17 cellular contexts compared by ENCODE assay signal in genomic region chr11:12005476-12005875, GRCh38. TPM values are rescaled to one million over a fixed set of nuclear protein-coding genes. Genes with fewer than 3 reads are reported as not detected.
A peak's percentile ranks its signal among the peaks of the same experiment; 100 is the strongest.
DNase-seq lines count a peak whose midpoint lies in the region; ATAC-seq and TF ChIP-seq lines count a peak whose summit lies in the region.
"Had no signal": no experiment of that assay in that cellular context is flagged by ENCODE, and none has a peak within 500 bp of the region (broad histone marks: within the 10 kb centered on the region; RNA-seq: fewer than 3 reads in every experiment).

No MANE protein-coding gene starts in this region.

- H3K4me1 Mint-ChIP-seq in brain (peaks cover 79% of the 10 kb centered on the region), natural killer cell (peaks cover 0 to 9% of the 10 kb centered on the region in 2 donors)
- no peaks in the 10 kb centered on the region for H3K4me1 Mint-ChIP-seq in activated T-helper 1 cell treated with anti-CD3 and anti-CD28 coated beads, Interleukin-12 subunit alpha, Interleukin-12 subunit beta, Interleukin-2, Interleukin-4 antibody, amounts not matched to agents 30 ng/mL and 10 ng/mL and 1 ng/mL, durations not matched to agents 14 hours and 24 hours and 36 hours (ENCODE audit: low read depth)

- intact Hi-C loops in right cardiac atrium (cut with DNase I) (no loop called here), cardiac septum (cut with DNase I) (no loop called here), vagina (cut with DNase I) (no loop called here), natural killer cell (cut with micrococcal nuclease) (no loop called here)
- intact Hi-C loops in activated T-helper 1 cell treated with anti-CD3 and anti-CD28 coated beads, Interleukin-12 subunit alpha, Interleukin-12 subunit beta, Interleukin-2, Interleukin-4 antibody, amounts not matched to agents 30 ng/mL and 10 ng/mL and 1 ng/mL, durations not matched to agents 14 hours and 24 hours and 36 hours (cut with micrococcal nuclease): no loop called here

- H3K36me3 Mint-ChIP-seq in brain (peaks cover 18% of the 10 kb centered on the region), natural killer cell (no peaks in the 10 kb centered on the region)
- no peaks in the 10 kb centered on the region for H3K36me3 Mint-ChIP-seq in activated T-helper 1 cell treated with anti-CD3 and anti-CD28 coated beads, Interleukin-12 subunit alpha, Interleukin-12 subunit beta, Interleukin-2, Interleukin-4 antibody, amounts not matched to agents 30 ng/mL and 10 ng/mL and 1 ng/mL, durations not matched to agents 14 hours and 24 hours and 36 hours (ENCODE audit: low read depth)

- DNase-seq in right cardiac atrium: no peak
- DNase-seq in cardiac septum (ENCODE audit: low spot score): no peak
- DNase-seq in foreskin fibroblast: peak; percentile 68 to 82
- DNase-seq in vagina (ENCODE audit: extremely low spot score in 2 of 2): no peak
- DNase-seq in natural killer cell: no peak
- DNase-seq in substantia nigra (lab: John Stamatoyannopoulos, UW): no peak
- no peak for DNase-seq in activated T-helper 1 cell treated with anti-CD3 and anti-CD28 coated beads, Interleukin-12 subunit alpha, Interleukin-12 subunit beta, Interleukin-2, Interleukin-4 antibody, amounts not matched to agents 30 ng/mL and 10 ng/mL and 1 ng/mL, durations not matched to agents 14 hours and 24 hours and 36 hours (ENCODE audit: low spot score)
- DNase-seq: activated CD4-positive, alpha-beta T cell treated with anti-CD3 and anti-CD28 coated beads, Interleukin-2, amount 10 ng/mL, durations not matched to agents 24 days and 14 days; caudate nucleus; NCI-H187; NCI-H526 had no signal

- peaks cover 4% of the 10 kb centered on the region for H3K4me1 ChIP-seq in right cardiac atrium (ENCODE audit: control insufficient read depth, insufficient read depth, low read length)
- H3K4me1 ChIP-seq in vagina: peaks cover 51% of the 10 kb centered on the region

- H3K27me3 ChIP-seq in right cardiac atrium (ENCODE audit: control insufficient read depth, insufficient read depth): no peaks in the 10 kb centered on the region
- no peaks in the 10 kb centered on the region for H3K27me3 ChIP-seq in vagina

- H3K27ac Mint-ChIP-seq in brain (peak overlapping the region in 1 of 5 experiments; percentile 4), natural killer cell (no peak overlapping the region)
- no peak overlapping the region for H3K27ac Mint-ChIP-seq in activated T-helper 1 cell treated with anti-CD3 and anti-CD28 coated beads, Interleukin-12 subunit alpha, Interleukin-12 subunit beta, Interleukin-2, Interleukin-4 antibody, amounts not matched to agents 30 ng/mL and 10 ng/mL and 1 ng/mL, durations not matched to agents 14 hours and 24 hours and 36 hours
- H3K27ac Mint-ChIP-seq: activated CD4-positive, alpha-beta T cell treated with anti-CD3 and anti-CD28 coated beads, Interleukin-2, amount 10 ng/mL, durations not matched to agents 24 days and 14 days; B cell had no signal

- TF ChIP-seq POLR2A in vagina (IDR thresholded peaks at IDR 0.05): no peak

- H3K4me3 Mint-ChIP-seq in brain (peak overlapping the region; percentile 12 to 74 (median 60)), natural killer cell (no peak overlapping the region)
- no peak overlapping the region for H3K4me3 Mint-ChIP-seq in activated T-helper 1 cell treated with anti-CD3 and anti-CD28 coated beads, Interleukin-12 subunit alpha, Interleukin-12 subunit beta, Interleukin-2, Interleukin-4 antibody, amounts not matched to agents 30 ng/mL and 10 ng/mL and 1 ng/mL, durations not matched to agents 14 hours and 24 hours and 36 hours
- H3K4me3 Mint-ChIP-seq: activated CD4-positive, alpha-beta T cell treated with anti-CD3 and anti-CD28 coated beads, Interleukin-2, amount 10 ng/mL, durations not matched to agents 24 days and 14 days; B cell had no signal

- peaks cover 0 to 10% of the 10 kb centered on the region in 2 donors for H3K36me3 ChIP-seq in vagina
- H3K36me3 ChIP-seq: suprapubic skin had no signal

- no peak for ATAC-seq in right cardiac atrium
- no peak for ATAC-seq in natural killer cell
- ATAC-seq: Panc1 had no signal

- H3K9me3 Mint-ChIP-seq in brain (no peaks in the 10 kb centered on the region), natural killer cell (no peaks in the 10 kb centered on the region)
- H3K9me3 Mint-ChIP-seq in activated T-helper 1 cell treated with anti-CD3 and anti-CD28 coated beads, Interleukin-12 subunit alpha, Interleukin-12 subunit beta, Interleukin-2, Interleukin-4 antibody, amounts not matched to agents 30 ng/mL and 10 ng/mL and 1 ng/mL, durations not matched to agents 14 hours and 24 hours and 36 hours: no peaks in the 10 kb centered on the region
- H3K9me3 Mint-ChIP-seq: activated CD4-positive, alpha-beta T cell treated with anti-CD3 and anti-CD28 coated beads, Interleukin-2, amount 10 ng/mL, durations not matched to agents 24 days and 14 days had no signal

- H3K27me3 Mint-ChIP-seq in brain: peaks cover 17% of the 10 kb centered on the region
- H3K27me3 Mint-ChIP-seq in natural killer cell (ENCODE audit: low read depth in 2 of 2): peaks cover 49 to 78% of the 10 kb centered on the region in 2 donors
- H3K27me3 Mint-ChIP-seq in activated T-helper 1 cell treated with anti-CD3 and anti-CD28 coated beads, Interleukin-12 subunit alpha, Interleukin-12 subunit beta, Interleukin-2, Interleukin-4 antibody, amounts not matched to agents 30 ng/mL and 10 ng/mL and 1 ng/mL, durations not matched to agents 14 hours and 24 hours and 36 hours (ENCODE audit: insufficient read depth): peaks cover 56% of the 10 kb centered on the region

- H3K27ac ChIP-seq in right cardiac atrium (ENCODE audit: low read length): no peak overlapping the region
- peak overlapping the region; percentile 42 for H3K27ac ChIP-seq in vagina
- no peak overlapping the region for H3K27ac ChIP-seq in substantia nigra (ENCODE audit: low read depth, low read length, poor library complexity, severe bottlenecking)
- H3K27ac ChIP-seq: suprapubic skin had no signal

- WGBS in right cardiac atrium: 31% methylated on average over 1 of the region's 1 CpG

- no peaks in the 10 kb centered on the region for H3K9me3 ChIP-seq in right cardiac atrium (ENCODE audit: control insufficient read depth, low read length)
- no peaks in the 10 kb centered on the region for H3K9me3 ChIP-seq in vagina
- H3K9me3 ChIP-seq: suprapubic skin had no signal

- H3K4me3 ChIP-seq in right cardiac atrium (ENCODE audit: low read length) (peak overlapping the region; percentile 16), foreskin fibroblast (ENCODE audit: low read depth in 1 of 2, low read length in 2 of 2) (peak overlapping the region; percentile 2 to 5), vagina (no peak overlapping the region)
- H3K4me3 ChIP-seq: lung, suprapubic skin had no signal

- no peak for TF ChIP-seq CTCF in brain (conservative IDR thresholded peaks at IDR 0.05)
- no peak for TF ChIP-seq CTCF in foreskin fibroblast (IDR thresholded peaks at IDR 0.05; ENCODE audit: low read depth, low read length)
- no peak for TF ChIP-seq CTCF in vagina (IDR thresholded peaks at IDR 0.05)
- TF ChIP-seq CTCF in natural killer cell (IDR thresholded peaks at IDR 0.05): no peak

RNA-seq across cellular contexts. Expression of gene DKK3, which starts 3.0 kb away (rescaled TPM):
- total RNA-seq in right cardiac atrium (1,000 to 10,000 TPM; 2,567 to 3,299 (median 2,969) TPM), cardiac septum (980 TPM), vagina (110 TPM), natural killer cell (under 1 TPM in 2 of 3 donors, not detected in 1; 0.16 to 0.70 TPM)
- polyA plus RNA-seq in right cardiac atrium (2,307 TPM), brain (ENCODE audit: insufficient read depth, low read depth, low replicate concordance) (236 TPM)
- not detected in 2 replicates for total RNA-seq in activated T-helper 1 cell treated with anti-CD3 and anti-CD28 coated beads, Interleukin-12 subunit alpha, Interleukin-12 subunit beta, Interleukin-2, Interleukin-4 antibody, amounts not matched to agents 30 ng/mL and 10 ng/mL and 1 ng/mL, durations not matched to agents 14 hours and 24 hours and 36 hours
- total RNA-seq: activated CD4-positive, alpha-beta T cell treated with anti-CD3 and anti-CD28 coated beads, Interleukin-2, amount 10 ng/mL, durations not matched to agents 24 days and 14 days; B cell; T-helper 2 cell treated with Interferon-gamma antibody and Interleukin-4, amounts not matched to agents 100 ng/mL and 5 ng/mL, for 36 hours had no signal

Comparison
In these comparisons a context has a peak if more than half of its experiments do, and no peak if none do; other contexts are left out.
1. DNase-seq: peak in foreskin fibroblast (2 of 2); none in right cardiac atrium (0 of 3), cardiac septum (single experiment), vagina (0 of 2), natural killer cell (single experiment), substantia nigra (0 of 49) and activated T-helper 1 cell treated with anti-CD3 and anti-CD28 coated beads, Interleukin-12 subunit alpha, Interleukin-12 subunit beta, Interleukin-2, Interleukin-4 antibody, amounts not matched to agents 30 ng/mL and 10 ng/mL and 1 ng/mL, durations not matched to agents 14 hours and 24 hours and 36 hours (single experiment).
2. H3K4me3 ChIP-seq: peak in right cardiac atrium (single experiment) and foreskin fibroblast (2 of 2); none in vagina (0 of 2).
3. H3K4me3 Mint-ChIP-seq: peak in brain (5 of 5); none in natural killer cell (single experiment) and activated T-helper 1 cell treated with anti-CD3 and anti-CD28 coated beads, Interleukin-12 subunit alpha, Interleukin-12 subunit beta, Interleukin-2, Interleukin-4 antibody, amounts not matched to agents 30 ng/mL and 10 ng/mL and 1 ng/mL, durations not matched to agents 14 hours and 24 hours and 36 hours (single experiment).
4. RNA of gene DKK3, which starts 3.0 kb away (total RNA-seq): 2,567 to 3,299 TPM in right cardiac atrium, 980 TPM in cardiac septum (single experiment) and 110 TPM in vagina (single experiment); 0.16 to 0.70 TPM in natural killer cell and not detected in activated T-helper 1 cell treated with anti-CD3 and anti-CD28 coated beads, Interleukin-12 subunit alpha, Interleukin-12 subunit beta, Interleukin-2, Interleukin-4 antibody, amounts not matched to agents 30 ng/mL and 10 ng/mL and 1 ng/mL, durations not matched to agents 14 hours and 24 hours and 36 hours; every median in the first group is over 10 times any median in the second.